8 cellular contexts compared by ENCODE assay signal in genomic region chr20:23419657-23419994, GRCh38. TPM values are rescaled to one million over a fixed set of nuclear protein-coding genes. Genes with fewer than 3 reads are reported as not detected.
DNase-seq lines count a peak whose midpoint lies in the region; ATAC-seq and TF ChIP-seq lines count a peak whose summit lies in the region.

No MANE protein-coding gene starts in this region.

- no peak for ATAC-seq in left cardiac atrium
- ATAC-seq in GM21390 (IDR thresholded peaks at IDR 0.05; ENCODE audit: unreplicated experiment): no peak

- no peaks in the 10 kb centered on the region for H3K9me3 ChIP-seq in left ventricle myocardium inferior (replicated peaks)
- no peaks in the 10 kb centered on the region for H3K9me3 ChIP-seq in breast epithelium
- no peaks in the 10 kb centered on the region for H3K9me3 ChIP-seq in mononuclear cell (ENCODE audit: low read depth, low read length)

- TF ChIP-seq POLR2A in breast epithelium (IDR thresholded peaks at IDR 0.05): no peak

- H3K4me1 ChIP-seq in left ventricle myocardium inferior (peaks cover 62% of the 10 kb centered on the region), breast epithelium (peaks cover 0 to 6% of the 10 kb centered on the region in 2 donors), mononuclear cell (ENCODE audit: insufficient read depth, low read length) (peaks cover 23% of the 10 kb centered on the region)

- intact Hi-C loops in left ventricle myocardium inferior (cut with micrococcal nuclease): no loop called here
- intact Hi-C loops in left cardiac atrium (cut with DNase I): no loop called here
- intact Hi-C loops in breast epithelium (cut with DNase I; ENCODE audit: low total_unique reads): no loop called here

- TF ChIP-seq CTCF in left ventricle myocardium inferior (IDR thresholded peaks at IDR 0.05; ENCODE audit: borderline replicate concordance) (no peak), breast epithelium (IDR thresholded peaks at IDR 0.05) (no peak)

- DNase-seq in left ventricle myocardium inferior: no peak
- DNase-seq in left cardiac atrium: no peak
- no peak for DNase-seq in breast epithelium (ENCODE audit: low spot score in 2 of 2)
- no peak for DNase-seq in NCI-H446 treated with DMSO at 0.1 percent for 48 hours (lab: John Stamatoyannopoulos, UW)
- no peak for DNase-seq in NCI-H526 treated with DMSO at 0.1 percent for 48 hours (lab: John Stamatoyannopoulos, UW)
- DNase-seq in AG20443 (ENCODE audit: low spot score): no peak

- H3K36me3 ChIP-seq in left ventricle myocardium inferior: no peaks in the 10 kb centered on the region
- H3K36me3 ChIP-seq in breast epithelium: no peaks in the 10 kb centered on the region

- peaks cover 2% of the 10 kb centered on the region for H3K27me3 ChIP-seq in left ventricle myocardium inferior (ENCODE audit: low read depth)
- H3K27me3 ChIP-seq in breast epithelium: no peaks in the 10 kb centered on the region
- H3K27me3 ChIP-seq in mononuclear cell (ENCODE audit: insufficient read depth, low read length): no peaks in the 10 kb centered on the region

- peak overlapping the region; percentile 90 for H3K27ac ChIP-seq in left ventricle myocardium inferior (replicated peaks)
- H3K27ac ChIP-seq in breast epithelium: peak overlapping the region; percentile 91 to 95

- H3K4me3 ChIP-seq in left ventricle myocardium inferior (peak overlapping the region; percentile 96), breast epithelium (peak overlapping the region; percentile 93 to 95 (median 94)), mononuclear cell (ENCODE audit: low read length) (peak overlapping the region; percentile 89)

RNA-seq across cellular contexts. Expression of gene NAPB, which starts 1.7 kb away (rescaled TPM):
- total RNA-seq in left ventricle myocardium inferior (5.2 TPM), left cardiac atrium (1 to 10 TPM; 4.9 to 7.2 TPM), breast epithelium (10 to 100 TPM; 10.4 to 20.1 (median 16.1) TPM), mononuclear cell (11.8 TPM)

RNA-seq across cellular contexts. Expression of gene CSTL1, which starts 19.9 kb away (rescaled TPM):
- total RNA-seq in left ventricle myocardium inferior (not detected), left cardiac atrium (not detected), breast epithelium (not detected), mononuclear cell (not detected)

RNA-seq across cellular contexts. Expression of gene CST11, which starts 33.0 kb away (rescaled TPM):
- total RNA-seq in left ventricle myocardium inferior: not detected
- total RNA-seq in left cardiac atrium: not detected
- not detected for total RNA-seq in breast epithelium
- total RNA-seq in mononuclear cell: not detected

RNA-seq across cellular contexts. Expression of gene GZF1, which starts 57.6 kb away (rescaled TPM):
- total RNA-seq in left ventricle myocardium inferior (24.9 TPM), left cardiac atrium (10 to 100 TPM; 12.9 to 18.7 TPM), breast epithelium (10 to 100 TPM; 19.0 to 24.3 (median 19.9) TPM), mononuclear cell (61.0 TPM)
